ENCODE assay signal across 24 cellular contexts in the genomic region with DNA sequence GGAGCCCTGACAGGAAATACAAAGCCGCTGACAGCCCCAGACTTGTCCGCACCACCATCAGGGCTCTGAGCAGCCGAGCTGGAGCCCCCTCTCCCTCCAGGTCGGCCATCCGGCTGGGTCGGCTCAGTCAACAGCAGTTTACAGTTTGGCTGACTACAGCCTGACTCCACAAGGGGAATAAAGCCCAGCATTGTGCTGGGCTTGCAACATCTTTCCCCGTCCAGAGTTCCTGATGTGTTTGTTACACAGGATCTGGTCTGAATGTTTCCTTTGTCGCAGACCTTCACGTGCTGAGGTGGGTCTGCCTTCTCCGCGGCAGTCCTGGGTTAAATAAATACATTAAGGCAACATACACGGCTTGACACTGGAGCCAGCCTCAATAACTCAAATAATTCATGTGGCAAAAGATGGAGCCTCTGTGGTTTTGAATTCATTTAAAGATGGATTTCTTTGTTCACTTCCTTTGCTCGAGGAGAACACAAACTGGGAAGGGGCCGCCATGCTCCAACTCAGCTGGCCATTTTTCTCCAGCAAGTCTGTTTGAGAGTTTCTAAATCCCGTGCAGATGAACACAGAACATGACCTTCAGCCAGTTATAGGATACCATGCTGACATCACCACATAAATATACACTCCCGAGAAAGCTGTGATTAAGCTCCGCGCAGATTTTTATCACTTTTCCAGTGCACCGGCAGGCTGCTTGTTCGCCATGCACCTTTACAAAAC.
DNase-seq lines count a peak whose midpoint lies in the region; ATAC-seq and TF ChIP-seq lines count a peak whose summit lies in the region.
"Had no signal": no experiment of that assay in that cellular context is flagged by ENCODE, and none has a peak within 500 bp of the region (broad histone marks: within the 10 kb centered on the region; RNA-seq: fewer than 3 reads in every experiment).

No MANE protein-coding gene starts in this region.

- WGBS in neuronal stem cell (ENCODE audit: extremely low coverage in 2 of 2, insufficient read length in 2 of 2, insufficient replicate concordance in 1 of 2), 2 donors: no CpG with 5 or more reads among the region's 20 CpGs

- H4K91ac ChIP-seq in neuronal stem cell (ENCODE audit: low read depth, low read length, poor library complexity): no peak overlapping the region

- TF ChIP-seq CTCF in choroid plexus epithelial cell (conservative IDR thresholded peaks at IDR 0.05; ENCODE audit: low read depth, low read length) (no peak), osteocyte (IDR thresholded peaks at IDR 0.05) (no peak)

- H2BK120ac ChIP-seq in neuronal stem cell (ENCODE audit: low read depth, low read length): no peak overlapping the region

- H3K36me3 ChIP-seq in neuronal stem cell (replicated peaks in 1 of 2; ENCODE audit: control insufficient read depth in 2 of 2, insufficient read depth in 2 of 2, low read length in 2 of 2): no peaks in the 10 kb centered on the region
- H3K36me3 ChIP-seq: brain microvascular endothelial cell had no signal

- H3K9me3 ChIP-seq in neuronal stem cell (replicated peaks in 1 of 2; ENCODE audit: control insufficient read depth in 2 of 2, insufficient read depth in 1 of 2, low read depth in 1 of 2, low read length in 2 of 2): no peaks in the 10 kb centered on the region

- H3K9me3 Mint-ChIP-seq in osteocyte (ENCODE audit: unreplicated experiment): no peaks in the 10 kb centered on the region

- peak; percentile 62 for DNase-seq in COLO829 (ENCODE audit: low spot score)
- DNase-seq in M059J (ENCODE audit: low read depth): peak; percentile 7
- DNase-seq in choroid plexus epithelial cell (ENCODE audit: low read depth): peak; percentile 26
- DNase-seq in neuronal stem cell (ENCODE audit: low spot score): no peak
- no peak for DNase-seq in NCI-H2029 treated with DMSO at 0.1 percent for 48 hours (lab: John Stamatoyannopoulos, UW)
- DNase-seq in NK-92 treated with Interleukin-12 subunit alpha and Interleukin-12 subunit beta, amount 100 ng/mL, for 24 hours (lab: John Stamatoyannopoulos, UW): no peak
- DNase-seq in osteocyte (ENCODE audit: extremely low spot score, unreplicated experiment): no peak
- DNase-seq: activated CD4-positive, alpha-beta T cell treated with anti-CD3 and anti-CD28 coated beads for 48 hours; activated CD8-positive, alpha-beta memory T cell treated with anti-CD3 and anti-CD28 coated beads, Interleukin-2, amount 10 ng/mL, durations not matched to agents 7 days and 5 days; activated naive CD8-positive, alpha-beta T cell treated with anti-CD3 and anti-CD28 coated beads, Interleukin-2, amount 50 U/mL, for 24 hours; brain microvascular endothelial cell; cortex of kidney; DMS153; GF-D8; KG1; MV-4-11; NCI-H2081; NCI-H510A; occipital lobe; stimulated activated CD4-positive, alpha-beta T cell treated with anti-CD3 and anti-CD28 coated beads, Interleukin-2, amount 100 ng/mL, for 24 hours; stimulated activated naive CD4-positive, alpha-beta T cell; T-cell had no signal

- H2BK12ac ChIP-seq in neuronal stem cell (ENCODE audit: low read length): no peak overlapping the region

- H3K9ac ChIP-seq in neuronal stem cell (ENCODE audit: low read depth, low read length, poor library complexity): no peak overlapping the region

- H3K27ac ChIP-seq in neuronal stem cell (replicated peaks; ENCODE audit: low read length): no peak overlapping the region
- H3K27ac ChIP-seq: brain microvascular endothelial cell, C4-2B had no signal

- peak overlapping the region; percentile 32 for H2AK5ac ChIP-seq in neuronal stem cell (ENCODE audit: low read depth, low read length)

- peak overlapping the region; percentile 9 for H2BK15ac ChIP-seq in neuronal stem cell (ENCODE audit: low read length)

- H2AFZ ChIP-seq in neuronal stem cell (ENCODE audit: low read length): no peak overlapping the region

- H4K8ac ChIP-seq in neuronal stem cell (ENCODE audit: low read depth, low read length): no peak overlapping the region

- H3K27ac Mint-ChIP-seq in osteocyte (ENCODE audit: unreplicated experiment): no peak overlapping the region
- H3K27ac Mint-ChIP-seq: activated CD8-positive, alpha-beta memory T cell treated with anti-CD3 and anti-CD28 coated beads, Interleukin-2, amount 10 ng/mL, durations not matched to agents 7 days and 5 days; activated naive CD8-positive, alpha-beta T cell treated with anti-CD3 and anti-CD28 coated beads, Interleukin-2, amount 50 U/mL, for 24 hours; T-cell had no signal

- H3K79me1 ChIP-seq in neuronal stem cell (ENCODE audit: low read depth, low read length): no peaks in the 10 kb centered on the region

- peaks cover 5% of the 10 kb centered on the region for H3K27me3 Mint-ChIP-seq in osteocyte (ENCODE audit: unreplicated experiment)
- H3K27me3 Mint-ChIP-seq: activated CD8-positive, alpha-beta memory T cell treated with anti-CD3 and anti-CD28 coated beads, Interleukin-2, amount 10 ng/mL, durations not matched to agents 7 days and 5 days; activated naive CD8-positive, alpha-beta T cell treated with anti-CD3 and anti-CD28 coated beads, Interleukin-2, amount 50 U/mL, for 24 hours; T-cell had no signal

- H3K4me3 Mint-ChIP-seq in osteocyte (ENCODE audit: unreplicated experiment): no peak overlapping the region
- H3K4me3 Mint-ChIP-seq: activated CD8-positive, alpha-beta memory T cell treated with anti-CD3 and anti-CD28 coated beads, Interleukin-2, amount 10 ng/mL, durations not matched to agents 7 days and 5 days; activated naive CD8-positive, alpha-beta T cell treated with anti-CD3 and anti-CD28 coated beads, Interleukin-2, amount 50 U/mL, for 24 hours; T-cell had no signal

- no peak overlapping the region for H3K4me3 ChIP-seq in choroid plexus epithelial cell (ENCODE audit: low read depth, low read length)
- no peak overlapping the region for H3K4me3 ChIP-seq in neuronal stem cell (ENCODE audit: low read length in 2 of 2)

- no peaks in the 10 kb centered on the region for H3K36me3 Mint-ChIP-seq in osteocyte (ENCODE audit: unreplicated experiment)
- H3K36me3 Mint-ChIP-seq: activated CD8-positive, alpha-beta memory T cell treated with anti-CD3 and anti-CD28 coated beads, Interleukin-2, amount 10 ng/mL, durations not matched to agents 7 days and 5 days; T-cell had no signal

- H3K4me1 Mint-ChIP-seq in osteocyte (ENCODE audit: unreplicated experiment): peaks cover 6% of the 10 kb centered on the region
- H3K4me1 Mint-ChIP-seq: activated CD8-positive, alpha-beta memory T cell treated with anti-CD3 and anti-CD28 coated beads, Interleukin-2, amount 10 ng/mL, durations not matched to agents 7 days and 5 days; activated naive CD8-positive, alpha-beta T cell treated with anti-CD3 and anti-CD28 coated beads, Interleukin-2, amount 50 U/mL, for 24 hours; T-cell had no signal

- no peak for ATAC-seq in GM19397 (IDR thresholded peaks at IDR 0.05; ENCODE audit: unreplicated experiment)
- ATAC-seq: activated CD8-positive, alpha-beta memory T cell treated with anti-CD3 and anti-CD28 coated beads, Interleukin-2, amount 10 ng/mL, durations not matched to agents 7 days and 5 days; activated naive CD8-positive, alpha-beta T cell treated with anti-CD3 and anti-CD28 coated beads, Interleukin-2, amount 50 U/mL, for 24 hours; T-cell had no signal

- H3K27me3 ChIP-seq in neuronal stem cell (ENCODE audit: control insufficient read depth in 3 of 3, insufficient read depth in 3 of 3, low read depth in 1 of 3, low read length in 3 of 3): no peaks in the 10 kb centered on the region
- H3K27me3 ChIP-seq: brain microvascular endothelial cell had no signal

- no peak overlapping the region for H3K23ac ChIP-seq in neuronal stem cell (ENCODE audit: low read depth, low read length, poor library complexity)

- H3K4me1 ChIP-seq in neuronal stem cell (ENCODE audit: control insufficient read depth in 2 of 2, insufficient read depth in 1 of 2, low read depth in 1 of 2, low read length in 2 of 2): no peaks in the 10 kb centered on the region

- H3K4me2 ChIP-seq in neuronal stem cell (ENCODE audit: insufficient read depth, low read length, poor library complexity, severe bottlenecking): no peak overlapping the region

- no peak overlapping the region for H2BK5ac ChIP-seq in neuronal stem cell (ENCODE audit: low read length)

- no peak overlapping the region for H3K14ac ChIP-seq in neuronal stem cell (ENCODE audit: low read length)

- H3K4ac ChIP-seq in neuronal stem cell (ENCODE audit: low read length): no peak overlapping the region

- peak overlapping the region; percentile 39 for H3K18ac ChIP-seq in neuronal stem cell (ENCODE audit: low read length)

Comparison
In these comparisons a context has a peak if more than half of its experiments do, and no peak if none do; other contexts are left out.
1. DNase-seq: peak in COLO829 (single experiment), M059J (single experiment) and choroid plexus epithelial cell (single experiment); none in neuronal stem cell (single experiment), NCI-H2029 treated with DMSO at 0.1 percent for 48 hours (single experiment), NK-92 treated with Interleukin-12 subunit alpha and Interleukin-12 subunit beta, amount 100 ng/mL, for 24 hours (single experiment) and osteocyte (single experiment).